24 cellular contexts compared by ENCODE assay signal in genomic region chr6:43718387-43719105, GRCh38. TPM values are rescaled to one million over a fixed set of nuclear protein-coding genes. Genes with fewer than 3 reads are reported as not detected.
DNase-seq lines count a peak whose midpoint lies in the region; ATAC-seq, FAIRE-seq and TF ChIP-seq lines count a peak whose summit lies in the region.
"Had no signal": no experiment of that assay in that cellular context is flagged by ENCODE, and none has a peak within 500 bp of the region (broad histone marks: within the 10 kb centered on the region; RNA-seq: fewer than 3 reads in every experiment).

No MANE protein-coding gene starts in this region.

- POLR2A ChIA-PET in HepG2 (lab: Yijun Ruan, JAX): interaction anchor here (0.8 to 1.2 kb wide), 3 partner anchors 19 to 93 kb away, joined by 3 read pairs; partner anchors contain the start of gene VEGFA

- H3K27me3 ChIP-seq in H7 (ENCODE audit: control insufficient read depth, insufficient read depth, low read length) (no peaks in the 10 kb centered on the region), HepG2 (ENCODE audit: control insufficient read depth in 1 of 2, insufficient read depth in 2 of 2, low read length in 2 of 2) (peaks cover 4 to 26% of the 10 kb centered on the region in 2 experiments; a peak in 3 of 5 replicates), psoas muscle (ENCODE audit: insufficient read depth in 3 of 3, low read length in 2 of 3) (no peaks in the 10 kb centered on the region), stomach (peaks cover 0 to 7% (median 0%) of the 10 kb centered on the region in 3 donors)

- TF ChIP-seq CTCF in chondrocyte (IDR thresholded peaks at IDR 0.05) (no peak), HepG2 (CRISPR knock-in tag; IDR thresholded peaks at IDR 0.05) (peak; percentile 38), psoas muscle (IDR thresholded peaks at IDR 0.05) (no peak), stomach (IDR thresholded peaks at IDR 0.05) (no peak)

- DNase-seq in H7 (peak; percentile 43), chondrocyte (ENCODE audit: low spot score) (peak; percentile 72), HepG2 (ENCODE audit: low spot score) (peak; percentile 44), psoas muscle (no peak), stomach (no peak), head of caudate nucleus (no peak), OCI-M2 (lab: John Stamatoyannopoulos, UW; ENCODE audit: unreplicated experiment) (no peak)
- DNase-seq: activated CD4-positive, alpha-beta T cell treated with anti-CD3 and anti-CD28 coated beads for 1 hour; activated CD8-positive, alpha-beta T cell treated with anti-CD3 and anti-CD28 coated beads for 36 hours; activated gamma-delta T cell; cortex of kidney; DMS153; HFFc6; KBM-7; MM.1S; naive thymus-derived CD8-positive, alpha-beta T cell; NCI-H1417 treated with DMSO at 0.1 percent for 48 hours; NCI-H510A; NK-92 treated with Interleukin-12 subunit alpha and Interleukin-12 subunit beta, amount 100 ng/mL, for 24 hours; T-helper 1 cell had no signal

- peak; percentile 72 for FAIRE-seq in HepG2 (lab: Jason Lieb, UNC)
- FAIRE-seq: A549, endometrium, G401.6 had no signal

- H3K27ac ChIP-seq in HepG2 (ENCODE audit: extremely low read length, insufficient read depth, low read length) (no peak overlapping the region), psoas muscle (peak overlapping the region; percentile 30), stomach (peak overlapping the region in 2 of 5 donors; percentile 30 to 33)
- H3K27ac ChIP-seq: A549 had no signal

- H3K4me1 ChIP-seq in HepG2 (ENCODE audit: insufficient read depth, low read length) (peaks cover 49% of the 10 kb centered on the region), psoas muscle (peaks cover 13% of the 10 kb centered on the region), stomach (peaks cover 0 to 18% (median 17%) of the 10 kb centered on the region in 4 donors)
- H3K4me1 ChIP-seq: A549 had no signal

- H3K4me3 ChIP-seq in H7 (ENCODE audit: insufficient read depth, low read depth, low read length) (no peak overlapping the region), HepG2 (replicated peaks in 1 of 3; ENCODE audit: insufficient read depth in 1 of 3, low read depth in 2 of 3, low read length in 3 of 3) (peak overlapping the region in 1 of 3 experiments; percentile 47; a peak in 2 of 6 replicates), psoas muscle (no peak overlapping the region), stomach (no peak overlapping the region)
- H3K4me3 ChIP-seq: A549 had no signal

- no peaks in the 10 kb centered on the region for H3K9me3 Mint-ChIP-seq in chondrocyte (ENCODE audit: low read depth)
- H3K9me3 Mint-ChIP-seq: activated CD8-positive, alpha-beta T cell treated with anti-CD3 and anti-CD28 coated beads for 36 hours; HFFc6; naive thymus-derived CD8-positive, alpha-beta T cell had no signal

- intact Hi-C loops in HepG2 (cut with micrococcal nuclease; ENCODE audit: unreplicated experiment): no loop called here
- intact Hi-C loops in psoas muscle (cut with DNase I): no loop called here
- intact Hi-C loops in stomach (cut with DNase I; ENCODE audit: low total_unique reads): no loop called here
- intact Hi-C loops in head of caudate nucleus (cut with DNase I): no loop called here

- H3K9ac ChIP-seq in HepG2 (ENCODE audit: insufficient read depth, low read depth, low read length): no peak overlapping the region

- ATAC-seq in HepG2 (peak; percentile 68), psoas muscle (no peak), HG02798 (IDR thresholded peaks at IDR 0.05; ENCODE audit: poor library complexity, unreplicated experiment) (no peak)
- ATAC-seq: A549; activated CD8-positive, alpha-beta T cell treated with anti-CD3 and anti-CD28 coated beads for 36 hours; naive thymus-derived CD8-positive, alpha-beta T cell had no signal

- no TSS peak for BruUV-seq in HepG2 (replicated peaks; lab: Mats Ljungman, UMichigan)

- H3K27ac Mint-ChIP-seq in chondrocyte (ENCODE audit: unreplicated experiment): no peak overlapping the region
- H3K27ac Mint-ChIP-seq: activated CD8-positive, alpha-beta T cell treated with anti-CD3 and anti-CD28 coated beads for 36 hours; HFFc6 had no signal

- no peak for TF ChIP-seq EP300 in HepG2 (IDR thresholded peaks at IDR 0.05; ENCODE audit: low read depth in 2 of 2, low read length in 2 of 2)
- TF ChIP-seq EP300 in HepG2 (CRISPR knock-in tag; IDR thresholded peaks at IDR 0.05; ENCODE audit: borderline replicate concordance): no peak
- no peak for TF ChIP-seq EP300 in stomach (IDR thresholded peaks at IDR 0.05)

- WGBS in HepG2 (ENCODE audit: low lambda C conversion rate): 17% methylated on average over 13 of the region's 13 CpGs
- WGBS in psoas muscle, 3 donors: 66 to 70% (median 68%) methylated on average over 13 of the region's 13 CpGs
- WGBS in stomach, 5 donors: 75 to 84% (median 80%) methylated on average over 9 to 13 of the region's 13 CpGs

- peaks cover 33% of the 10 kb centered on the region for H3K4me1 Mint-ChIP-seq in chondrocyte (ENCODE audit: low read depth)

- H3K27me3 Mint-ChIP-seq in chondrocyte (ENCODE audit: low read depth): peaks cover 2% of the 10 kb centered on the region
- H3K27me3 Mint-ChIP-seq: activated CD8-positive, alpha-beta T cell treated with anti-CD3 and anti-CD28 coated beads for 36 hours had no signal

- in situ Hi-C loops in HepG2 (cut with HindIII; ENCODE audit: extremely low pct_ligation_motif_present, low pct_unique_long_range_greater_than_20kb): no loop called here

- H4K20me1 ChIP-seq in HepG2 (ENCODE audit: insufficient read depth, low read length): no peaks in the 10 kb centered on the region

- H3K36me3 ChIP-seq in H7 (replicated peaks; ENCODE audit: control insufficient read depth, insufficient read depth, low read length): no peaks in the 10 kb centered on the region
- no peaks in the 10 kb centered on the region for H3K36me3 ChIP-seq in HepG2 (replicated peaks in 1 of 2; ENCODE audit: control insufficient read depth in 1 of 2, insufficient read depth in 2 of 2, low read length in 2 of 2)
- no peaks in the 10 kb centered on the region for H3K36me3 ChIP-seq in psoas muscle (ENCODE audit: insufficient read depth in 1 of 2, low read depth in 1 of 2)
- H3K36me3 ChIP-seq in stomach: no peaks in the 10 kb centered on the region

- H3K4me3 Mint-ChIP-seq in chondrocyte (ENCODE audit: unreplicated experiment): no peak overlapping the region
- H3K4me3 Mint-ChIP-seq: activated CD8-positive, alpha-beta T cell treated with anti-CD3 and anti-CD28 coated beads for 36 hours; HFFc6; naive thymus-derived CD8-positive, alpha-beta T cell had no signal

- H3K4me2 ChIP-seq in HepG2 (ENCODE audit: low read depth, low read length): peak overlapping the region; percentile 69
- H3K4me2 ChIP-seq: A549 had no signal

- H3K79me2 ChIP-seq in HepG2 (ENCODE audit: insufficient read depth, low read length): no peaks in the 10 kb centered on the region

- no peak for TF ChIP-seq POLR2A in HepG2 (IDR thresholded peaks at IDR 0.05; ENCODE audit: insufficient read depth in 1 of 2, low read depth in 2 of 2, low read length in 2 of 2)
- TF ChIP-seq POLR2A in stomach (IDR thresholded peaks at IDR 0.05): no peak

- CTCF ChIA-PET in HepG2 (lab: Yijun Ruan, JAX; ENCODE audit: low intra/inter-chr PET ratio, low total read pairs): no interaction called here

- no peaks in the 10 kb centered on the region for H3K9me3 ChIP-seq in HepG2 (ENCODE audit: low read length)
- no peaks in the 10 kb centered on the region for H3K9me3 ChIP-seq in psoas muscle
- no peaks in the 10 kb centered on the region for H3K9me3 ChIP-seq in stomach
- H3K9me3 ChIP-seq: A549 had no signal

- no peak for TF ChIP-seq RAD21 in HepG2 (CRISPR knock-in tag; IDR thresholded peaks at IDR 0.05)

- peak overlapping the region; percentile 49 for H2AFZ ChIP-seq in HepG2 (ENCODE audit: low read length)

- no peaks in the 10 kb centered on the region for H3K36me3 Mint-ChIP-seq in chondrocyte (ENCODE audit: low read depth)
- H3K36me3 Mint-ChIP-seq: naive thymus-derived CD8-positive, alpha-beta T cell had no signal

RNA-seq across cellular contexts. Expression of gene MRPS18A, which starts 31.0 kb away (rescaled TPM):
- total RNA-seq in H7 (2014; rRNA removed; shearing (Covaris generic)): 77.3 and 102 TPM in 2 replicates
- total RNA-seq in chondrocyte: 26.3 to 27.4 TPM (median 26.8 TPM) in 3 replicates
- 89.1 and 100 TPM in 2 replicates for total RNA-seq in HepG2 (2016; rRNA removed; fragmentation: Illumina TruSeq; extraction: Trizol)
- total RNA-seq in HepG2 (2016; cell fraction: cytosol; rRNA removed; fragmentation: Illumina TruSeq; extraction: Trizol; ENCODE audit: low read depth): 51.0 and 53.1 TPM in 2 replicates
- 92.0 and 115 TPM in 2 replicates for total RNA-seq in HepG2 (2016; cell fraction: insoluble cytoplasmic fraction; rRNA removed; fragmentation: Illumina TruSeq; extraction: Trizol)
- total RNA-seq in HepG2 (2016; cell fraction: membrane; rRNA removed; fragmentation: Illumina TruSeq; extraction: Trizol): 52.2 and 52.5 TPM in 2 replicates
- 44.5 and 50.5 TPM in 2 replicates for total RNA-seq in HepG2 (2016; cell fraction: nucleus; rRNA removed; fragmentation: Illumina TruSeq; extraction: Trizol)
- 87.8 and 102 TPM in 2 replicates for polyA plus RNA-seq in HepG2 (2011; rRNA removed)
- 108 and 150 TPM in 2 replicates for polyA plus RNA-seq in HepG2 (2011; cell fraction: cytosol; rRNA removed)
- polyA plus RNA-seq in HepG2 (2011; cell fraction: nucleus; rRNA removed): 43.7 and 43.9 TPM in 2 replicates
- polyA plus RNA-seq in HepG2 (2012): 56.6 and 66.1 TPM in 2 replicates
- 59.0 and 63.6 TPM in 2 replicates for polyA plus RNA-seq in HepG2 (2016; cell fraction: cytosol; fragmentation: Illumina TruSeq; extraction: Trizol; ENCODE audit: low read depth)
- 121 and 138 TPM in 2 replicates for polyA plus RNA-seq in HepG2 (2016; cell fraction: insoluble cytoplasmic fraction; fragmentation: Illumina TruSeq; extraction: Trizol; ENCODE audit: low read depth)
- 49.5 and 50.7 TPM in 2 replicates for polyA plus RNA-seq in HepG2 (2016; cell fraction: membrane; fragmentation: Illumina TruSeq; extraction: Trizol; ENCODE audit: low read depth)
- polyA plus RNA-seq in HepG2 (2016; cell fraction: nucleus; fragmentation: Illumina TruSeq; extraction: Trizol; ENCODE audit: insufficient read depth, low read depth): 49.3 and 56.1 TPM in 2 replicates
- 146 and 147 TPM in 2 replicates for polyA minus RNA-seq in HepG2 (2011; rRNA and poly(A)+ RNA removed; ENCODE audit: low replicate concordance)
- 32.4 and 35.6 TPM in 2 replicates for polyA minus RNA-seq in HepG2 (2011; cell fraction: cytosol; rRNA and poly(A)+ RNA removed)
- 65.1 and 66.4 TPM in 2 replicates for polyA minus RNA-seq in HepG2 (2011; cell fraction: nucleus; rRNA and poly(A)+ RNA removed)
- total RNA-seq in psoas muscle: 100 to 1,000 TPM in 2 of 4 donors, 10 to 100 TPM in 2; 64.1 to 152 (median 103) TPM
- polyA plus RNA-seq in psoas muscle: 100 to 1,000 TPM; 106 to 151 (median 148) TPM
- total RNA-seq in stomach: 10 to 100 TPM in 2 of 5 donors, 1 to 10 TPM in 3; 1.7 to 40.2 (median 5.3) TPM
- polyA plus RNA-seq in stomach: 100 to 1,000 TPM in 1 of 3 donors, 10 to 100 TPM in 2; 61.2 to 111 (median 66.4) TPM

RNA-seq across cellular contexts. Expression of gene VEGFA, which starts 51.5 kb away (rescaled TPM):
- 32.1 and 39.6 TPM in 2 replicates for total RNA-seq in H7 (2014; rRNA removed; shearing (Covaris generic))
- total RNA-seq in chondrocyte: 24.8 to 139 TPM (median 137 TPM) in 3 replicates
- total RNA-seq in HepG2 (2016; rRNA removed; fragmentation: Illumina TruSeq; extraction: Trizol): 34.1 and 68.1 TPM in 2 replicates
- 13.4 and 14.2 TPM in 2 replicates for total RNA-seq in HepG2 (2016; cell fraction: cytosol; rRNA removed; fragmentation: Illumina TruSeq; extraction: Trizol; ENCODE audit: low read depth)
- total RNA-seq in HepG2 (2016; cell fraction: insoluble cytoplasmic fraction; rRNA removed; fragmentation: Illumina TruSeq; extraction: Trizol): 26.8 and 72.7 TPM in 2 replicates
- total RNA-seq in HepG2 (2016; cell fraction: membrane; rRNA removed; fragmentation: Illumina TruSeq; extraction: Trizol): 33.1 and 34.4 TPM in 2 replicates
- 81.5 and 95.8 TPM in 2 replicates for total RNA-seq in HepG2 (2016; cell fraction: nucleus; rRNA removed; fragmentation: Illumina TruSeq; extraction: Trizol)
- 629 and 1,104 TPM in 2 replicates for polyA plus RNA-seq in HepG2 (2011; rRNA removed)
- 292 and 298 TPM in 2 replicates for polyA plus RNA-seq in HepG2 (2011; cell fraction: cytosol; rRNA removed)
- 3,652 and 4,474 TPM in 2 replicates for polyA plus RNA-seq in HepG2 (2011; cell fraction: nucleus; rRNA removed)
- polyA plus RNA-seq in HepG2 (2012): 463 and 546 TPM in 2 replicates
- 9.2 and 10.7 TPM in 2 replicates for polyA plus RNA-seq in HepG2 (2016; cell fraction: cytosol; fragmentation: Illumina TruSeq; extraction: Trizol; ENCODE audit: low read depth)
- 34.1 and 41.6 TPM in 2 replicates for polyA plus RNA-seq in HepG2 (2016; cell fraction: insoluble cytoplasmic fraction; fragmentation: Illumina TruSeq; extraction: Trizol; ENCODE audit: low read depth)
- 24.8 and 25.3 TPM in 2 replicates for polyA plus RNA-seq in HepG2 (2016; cell fraction: membrane; fragmentation: Illumina TruSeq; extraction: Trizol; ENCODE audit: low read depth)
- 253 and 267 TPM in 2 replicates for polyA plus RNA-seq in HepG2 (2016; cell fraction: nucleus; fragmentation: Illumina TruSeq; extraction: Trizol; ENCODE audit: insufficient read depth, low read depth)
- polyA minus RNA-seq in HepG2 (2011; rRNA and poly(A)+ RNA removed; ENCODE audit: low replicate concordance): 238 and 645 TPM in 2 replicates
- polyA minus RNA-seq in HepG2 (2011; cell fraction: cytosol; rRNA and poly(A)+ RNA removed): 122 and 136 TPM in 2 replicates
- polyA minus RNA-seq in HepG2 (2011; cell fraction: nucleus; rRNA and poly(A)+ RNA removed): 312 and 405 TPM in 2 replicates
- total RNA-seq in psoas muscle: 100 to 1,000 TPM; 132 to 345 (median 208) TPM
- polyA plus RNA-seq in psoas muscle: 100 to 1,000 TPM in 1 of 3 donors, 10 to 100 TPM in 2; 78.1 to 125 (median 88.3) TPM
- 100 to 1,000 TPM; 193 to 438 (median 352) TPM for total RNA-seq in stomach
- 10 to 100 TPM; 28.6 to 87.7 (median 31.5) TPM for polyA plus RNA-seq in stomach
- polyA plus RNA-seq: naive thymus-derived CD8-positive, alpha-beta T cell had no signal

Comparison
In these comparisons a context has a peak if more than half of its experiments do, and no peak if none do; other contexts are left out.
1. DNase-seq: peak in H7 (single experiment), chondrocyte (single experiment) and HepG2 (single experiment); none in psoas muscle (0 of 2), stomach (single experiment), head of caudate nucleus (0 of 42) and OCI-M2 (single experiment).